Comparison of ENCODE assay signal across 1 cellular context in the genomic region with DNA sequence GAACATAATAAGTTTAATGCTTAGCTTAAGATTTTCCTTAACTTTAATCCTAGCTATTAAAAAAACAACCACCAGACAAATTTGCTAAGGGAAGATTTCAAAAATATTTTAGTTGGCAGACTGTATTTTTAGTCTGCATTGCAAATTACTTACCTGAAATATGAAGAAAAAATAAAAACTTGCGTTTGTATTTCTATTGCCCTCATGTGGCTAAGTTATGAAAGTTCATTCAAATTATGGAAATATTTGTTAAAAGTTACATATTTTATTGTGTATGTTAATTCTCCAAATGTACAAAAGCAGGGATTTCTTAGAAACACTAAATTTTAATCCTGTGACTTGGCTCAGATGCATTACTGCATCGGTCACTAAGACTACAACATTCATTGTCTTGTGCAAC.
TF ChIP-seq lines count a peak whose summit lies in the region.

No MANE protein-coding gene starts in this region.

TF ChIP-seq in SK-N-SH, 30 proteins besides CTCF, POLR2A, EP300 and RAD21 (continued from another document):
- TF ChIP-seq, protein P1, sequence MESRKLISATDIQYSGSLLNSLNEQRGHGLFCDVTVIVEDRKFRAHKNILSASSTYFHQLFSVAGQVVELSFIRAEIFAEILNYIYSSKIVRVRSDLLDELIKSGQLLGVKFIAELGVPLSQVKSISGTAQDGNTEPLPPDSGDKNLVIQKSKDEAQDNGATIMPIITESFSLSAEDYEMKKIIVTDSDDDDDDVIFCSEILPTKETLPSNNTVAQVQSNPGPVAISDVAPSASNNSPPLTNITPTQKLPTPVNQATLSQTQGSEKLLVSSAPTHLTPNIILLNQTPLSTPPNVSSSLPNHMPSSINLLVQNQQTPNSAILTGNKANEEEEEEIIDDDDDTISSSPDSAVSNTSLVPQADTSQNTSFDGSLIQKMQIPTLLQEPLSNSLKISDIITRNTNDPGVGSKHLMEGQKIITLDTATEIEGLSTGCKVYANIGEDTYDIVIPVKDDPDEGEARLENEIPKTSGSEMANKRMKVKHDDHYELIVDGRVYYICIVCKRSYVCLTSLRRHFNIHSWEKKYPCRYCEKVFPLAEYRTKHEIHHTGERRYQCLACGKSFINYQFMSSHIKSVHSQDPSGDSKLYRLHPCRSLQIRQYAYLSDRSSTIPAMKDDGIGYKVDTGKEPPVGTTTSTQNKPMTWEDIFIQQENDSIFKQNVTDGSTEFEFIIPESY (IDR thresholded peaks at IDR 0.05; ENCODE audit: borderline replicate concordance, low read depth): no peak
- TF ChIP-seq, protein P2, sequence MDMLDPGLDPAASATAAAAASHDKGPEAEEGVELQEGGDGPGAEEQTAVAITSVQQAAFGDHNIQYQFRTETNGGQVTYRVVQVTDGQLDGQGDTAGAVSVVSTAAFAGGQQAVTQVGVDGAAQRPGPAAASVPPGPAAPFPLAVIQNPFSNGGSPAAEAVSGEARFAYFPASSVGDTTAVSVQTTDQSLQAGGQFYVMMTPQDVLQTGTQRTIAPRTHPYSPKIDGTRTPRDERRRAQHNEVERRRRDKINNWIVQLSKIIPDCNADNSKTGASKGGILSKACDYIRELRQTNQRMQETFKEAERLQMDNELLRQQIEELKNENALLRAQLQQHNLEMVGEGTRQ (IDR thresholded peaks at IDR 0.05; ENCODE audit: borderline replicate concordance, low read depth, low read length): no peak
- TF ChIP-seq NFIC (IDR thresholded peaks at IDR 0.05; ENCODE audit: borderline replicate concordance): no peak
- TF ChIP-seq FOXM1 (IDR thresholded peaks at IDR 0.05; ENCODE audit: low read depth): no peak
- TF ChIP-seq JUND (IDR thresholded peaks at IDR 0.05): no peak
- no peak for TF ChIP-seq CHD2 (IDR thresholded peaks at IDR 0.05; ENCODE audit: low read length, partially characterized antibody)
- TF ChIP-seq TAF1 (IDR thresholded peaks at IDR 0.05; ENCODE audit: borderline replicate concordance, low read depth, low read length): no peak
- no peak for TF ChIP-seq SIN3A (IDR thresholded peaks at IDR 0.05; ENCODE audit: borderline replicate concordance, low read depth, low read length)
- TF ChIP-seq YY1 (IDR thresholded peaks at IDR 0.05; ENCODE audit: low read depth): no peak
- no peak for TF ChIP-seq ELF1 (IDR thresholded peaks at IDR 0.05)
- TF ChIP-seq NRF1 (IDR thresholded peaks at IDR 0.05; ENCODE audit: low read depth, low read length): no peak
- TF ChIP-seq MXI1 (IDR thresholded peaks at IDR 0.05; ENCODE audit: low read depth, low read length): no peak
- TF ChIP-seq SMC3 (IDR thresholded peaks at IDR 0.05; ENCODE audit: low read depth, low read length): no peak
- TF ChIP-seq FOSL2 (IDR thresholded peaks at IDR 0.05; ENCODE audit: borderline replicate concordance, low read depth): no peak
- TF ChIP-seq RXRA (IDR thresholded peaks at IDR 0.05; ENCODE audit: borderline replicate concordance, low read depth): no peak
